ENCODE assay signal across 18 cellular contexts in the genomic region with DNA sequence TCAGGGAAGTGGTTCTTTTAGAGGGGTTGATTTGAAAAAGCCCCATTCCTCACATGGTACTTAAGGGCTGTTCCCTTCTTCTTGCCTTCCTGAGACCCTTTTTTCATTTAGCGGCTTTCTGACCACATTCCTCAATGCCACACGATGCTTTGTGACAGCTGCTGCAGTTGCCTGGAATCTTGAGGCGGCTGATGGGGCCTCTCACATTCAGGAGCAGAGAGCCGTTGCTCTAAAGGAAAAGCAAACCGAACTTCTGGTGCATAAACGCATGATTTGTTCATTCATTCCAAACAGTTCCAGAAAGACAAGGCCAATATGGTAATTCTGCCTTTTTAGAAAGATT.
DNase-seq lines count a peak whose midpoint lies in the region; ATAC-seq and TF ChIP-seq lines count a peak whose summit lies in the region.
"Had no signal": no experiment of that assay in that cellular context is flagged by ENCODE, and none has a peak within 500 bp of the region (broad histone marks: within the 10 kb centered on the region; RNA-seq: fewer than 3 reads in every experiment).

No MANE protein-coding gene starts in this region.

- H3K4me1 ChIP-seq in GM23338 (ENCODE audit: insufficient read depth) = no peaks in the 10 kb centered on the region
- H3K4me1 ChIP-seq in OCI-LY3 (ENCODE audit: low read length) = peaks cover 61% of the 10 kb centered on the region
- no peaks in the 10 kb centered on the region for H3K4me1 ChIP-seq in mesodermal cell (ENCODE audit: control insufficient read depth, insufficient read depth, low read length, poor library complexity, severe bottlenecking)
- H3K4me1 ChIP-seq: colonic mucosa had no signal

- H3K9ac ChIP-seq in OCI-LY3 (ENCODE audit: low read length) = peak overlapping the region; percentile 84

- WGBS in mesodermal cell (ENCODE audit: insufficient coverage in 2 of 2), 2 experiments = 54 to 62% methylated on average over 3 to 6 of the region's 6 CpGs

- H3K27me3 ChIP-seq in GM23338 (ENCODE audit: insufficient read depth) (no peaks in the 10 kb centered on the region), OCI-LY3 (ENCODE audit: low read depth, low read length) (no peaks in the 10 kb centered on the region)
- H3K27me3 ChIP-seq: ascending aorta, colonic mucosa, hepatocyte had no signal

- ATAC-seq in GM23338 = no peak
- no peak for ATAC-seq in stimulated activated memory B cell treated with anti-CD40 and anti-IgM and Interleukin-4, amounts not matched to agents 10 μg/mL and 1 μg/mL and 100 μg/mL, for 72 hours
- ATAC-seq in GM21723 (IDR thresholded peaks at IDR 0.05; ENCODE audit: unreplicated experiment) = no peak
- ATAC-seq: Right ventricle myocardium inferior had no signal

- H3K9me3 Mint-ChIP-seq in GM23338 = no peaks in the 10 kb centered on the region; the same call in 2 of the 3 replicates
- peaks cover 11% of the 10 kb centered on the region for H3K9me3 Mint-ChIP-seq in stimulated activated memory B cell treated with anti-CD40 and anti-IgM and Interleukin-4, amounts not matched to agents 10 μg/mL and 1 μg/mL and 100 μg/mL, for 72 hours

- H3K4me3 ChIP-seq in GM23338 (no peak overlapping the region), OCI-LY3 (ENCODE audit: low read length) (peak overlapping the region; percentile 38), mesodermal cell (ENCODE audit: extremely low read depth, insufficient read depth, low read length, poor library complexity, severe bottlenecking) (no peak overlapping the region)
- H3K4me3 ChIP-seq: ascending aorta, colonic mucosa, hepatocyte had no signal

- no peak overlapping the region for H3K27ac Mint-ChIP-seq in GM23338
- H3K27ac Mint-ChIP-seq in stimulated activated memory B cell treated with anti-CD40 and anti-IgM and Interleukin-4, amounts not matched to agents 10 μg/mL and 1 μg/mL and 100 μg/mL, for 72 hours = peak overlapping the region; percentile 52
- H3K27ac Mint-ChIP-seq: activated naive CD4-positive, alpha-beta T cell treated with anti-CD3 and anti-CD28 coated beads, Interleukin-2, amount 10 ng/mL, durations not matched to agents 7 days and 5 days had no signal

- H3K4me3 Mint-ChIP-seq in GM23338 = no peak overlapping the region
- peak overlapping the region; percentile 5 for H3K4me3 Mint-ChIP-seq in stimulated activated memory B cell treated with anti-CD40 and anti-IgM and Interleukin-4, amounts not matched to agents 10 μg/mL and 1 μg/mL and 100 μg/mL, for 72 hours
- H3K4me3 Mint-ChIP-seq: activated naive CD4-positive, alpha-beta T cell treated with anti-CD3 and anti-CD28 coated beads, Interleukin-2, amount 10 ng/mL, durations not matched to agents 7 days and 5 days had no signal

- peak overlapping the region; percentile 49 for H2AFZ ChIP-seq in GM23338
- no peak overlapping the region for H2AFZ ChIP-seq in OCI-LY3 (ENCODE audit: low read depth, low read length)
- H2AFZ ChIP-seq: hepatocyte had no signal

- H3K36me3 ChIP-seq in GM23338 (ENCODE audit: insufficient read depth) (no peaks in the 10 kb centered on the region), OCI-LY3 (replicated peaks; ENCODE audit: low read depth, low read length) (peaks cover 50% of the 10 kb centered on the region), mesodermal cell (ENCODE audit: control insufficient read depth, insufficient read depth, low read length) (no peaks in the 10 kb centered on the region)
- H3K36me3 ChIP-seq: ascending aorta, colonic mucosa had no signal

- peaks cover 2% of the 10 kb centered on the region for H3K27me3 Mint-ChIP-seq in GM23338 (ENCODE audit: insufficient read depth, low read depth, poor library complexity)
- no peaks in the 10 kb centered on the region for H3K27me3 Mint-ChIP-seq in stimulated activated memory B cell treated with anti-CD40 and anti-IgM and Interleukin-4, amounts not matched to agents 10 μg/mL and 1 μg/mL and 100 μg/mL, for 72 hours

- H3K27ac ChIP-seq in GM23338 (ENCODE audit: low read depth) (no peak overlapping the region), OCI-LY3 (ENCODE audit: low read length) (peak overlapping the region; percentile 89), mesodermal cell (ENCODE audit: low read depth, low read length, severe bottlenecking) (peak overlapping the region; percentile 3)
- H3K27ac ChIP-seq: ascending aorta, colonic mucosa, hepatocyte had no signal

- DNase-seq in GM23338 (ENCODE audit: low spot score) (peak; percentile 23), AG08395 (ENCODE audit: low spot score) (no peak), activated gamma-delta T cell treated with Interleukin-2 at 50 U/mL for 16 hours (no peak)
- DNase-seq: activated CD4-positive, alpha-beta T cell treated with anti-CD3 and anti-CD28 coated beads, Interleukin-2, amount 50 U/mL, for 4 hours; activated naive CD4-positive, alpha-beta T cell treated with anti-CD3 and anti-CD28 coated beads, Interleukin-2, amount 10 ng/mL, durations not matched to agents 7 days and 5 days; activated T-cell treated with anti-CD3 and anti-CD28 coated beads for 4 hours; colonic mucosa; COR-L47; mesenchymal stem cell; NCI-H146; nucleus accumbens had no signal

- H3K4me2 ChIP-seq in GM23338 (no peak overlapping the region), OCI-LY3 (ENCODE audit: low read length) (peak overlapping the region; percentile 73)
- H3K4me2 ChIP-seq: hepatocyte had no signal

- H3K9me3 ChIP-seq in OCI-LY3 (ENCODE audit: insufficient read depth, low read length) (peaks cover 16% of the 10 kb centered on the region), mesodermal cell (ENCODE audit: control insufficient read depth, low read length) (no peaks in the 10 kb centered on the region)
- H3K9me3 ChIP-seq: ascending aorta, colonic mucosa had no signal

- H3K4me1 Mint-ChIP-seq in GM23338 = peaks cover 6% of the 10 kb centered on the region; the same call in 2 of the 3 replicates
- peaks cover 30% of the 10 kb centered on the region for H3K4me1 Mint-ChIP-seq in stimulated activated memory B cell treated with anti-CD40 and anti-IgM and Interleukin-4, amounts not matched to agents 10 μg/mL and 1 μg/mL and 100 μg/mL, for 72 hours
- H3K4me1 Mint-ChIP-seq: activated naive CD4-positive, alpha-beta T cell treated with anti-CD3 and anti-CD28 coated beads, Interleukin-2, amount 10 ng/mL, durations not matched to agents 7 days and 5 days had no signal

- TF ChIP-seq CTCF in GM23338 (conservative IDR thresholded peaks at IDR 0.05; ENCODE audit: low read depth in 2 of 2) (no peak), OCI-LY3 (IDR thresholded peaks at IDR 0.05; ENCODE audit: low read depth, low read length) (no peak)

- H3K9me2 ChIP-seq in GM23338 (ENCODE audit: insufficient read depth) = 0 out of 2 replicates have a peak, but pooled peaks cover 3% of the 10 kb centered on the region

- H3K36me3 Mint-ChIP-seq in GM23338 (ENCODE audit: low read depth) = no peaks in the 10 kb centered on the region
- no peaks in the 10 kb centered on the region for H3K36me3 Mint-ChIP-seq in stimulated activated memory B cell treated with anti-CD40 and anti-IgM and Interleukin-4, amounts not matched to agents 10 μg/mL and 1 μg/mL and 100 μg/mL, for 72 hours
- H3K36me3 Mint-ChIP-seq: activated naive CD4-positive, alpha-beta T cell treated with anti-CD3 and anti-CD28 coated beads, Interleukin-2, amount 10 ng/mL, durations not matched to agents 7 days and 5 days had no signal

- H3K79me2 ChIP-seq in GM23338 (replicated peaks; ENCODE audit: insufficient read depth) (no peaks in the 10 kb centered on the region), OCI-LY3 (ENCODE audit: low read length) (no peaks in the 10 kb centered on the region)
- H3K79me2 ChIP-seq: hepatocyte had no signal

- no peaks in the 10 kb centered on the region for H4K20me1 ChIP-seq in GM23338 (replicated peaks; ENCODE audit: insufficient read depth)
- no peaks in the 10 kb centered on the region for H4K20me1 ChIP-seq in OCI-LY3 (ENCODE audit: insufficient read depth, low read length)

- H3F3A ChIP-seq in GM23338 (replicated peaks; ENCODE audit: low read depth) = no peaks in the 10 kb centered on the region

TF ChIP-seq in GM23338, 12 proteins besides CTCF, POLR2A, EP300 and RAD21 (continues in another document):
- TF ChIP-seq CREB1 (CRISPR knock-in tag; IDR thresholded peaks at IDR 0.05; ENCODE audit: low read depth) (no peak), POLR2AphosphoS5 (IDR thresholded peaks at IDR 0.05; ENCODE audit: low read depth) (no peak)
- TF ChIP-seq, protein P1, sequence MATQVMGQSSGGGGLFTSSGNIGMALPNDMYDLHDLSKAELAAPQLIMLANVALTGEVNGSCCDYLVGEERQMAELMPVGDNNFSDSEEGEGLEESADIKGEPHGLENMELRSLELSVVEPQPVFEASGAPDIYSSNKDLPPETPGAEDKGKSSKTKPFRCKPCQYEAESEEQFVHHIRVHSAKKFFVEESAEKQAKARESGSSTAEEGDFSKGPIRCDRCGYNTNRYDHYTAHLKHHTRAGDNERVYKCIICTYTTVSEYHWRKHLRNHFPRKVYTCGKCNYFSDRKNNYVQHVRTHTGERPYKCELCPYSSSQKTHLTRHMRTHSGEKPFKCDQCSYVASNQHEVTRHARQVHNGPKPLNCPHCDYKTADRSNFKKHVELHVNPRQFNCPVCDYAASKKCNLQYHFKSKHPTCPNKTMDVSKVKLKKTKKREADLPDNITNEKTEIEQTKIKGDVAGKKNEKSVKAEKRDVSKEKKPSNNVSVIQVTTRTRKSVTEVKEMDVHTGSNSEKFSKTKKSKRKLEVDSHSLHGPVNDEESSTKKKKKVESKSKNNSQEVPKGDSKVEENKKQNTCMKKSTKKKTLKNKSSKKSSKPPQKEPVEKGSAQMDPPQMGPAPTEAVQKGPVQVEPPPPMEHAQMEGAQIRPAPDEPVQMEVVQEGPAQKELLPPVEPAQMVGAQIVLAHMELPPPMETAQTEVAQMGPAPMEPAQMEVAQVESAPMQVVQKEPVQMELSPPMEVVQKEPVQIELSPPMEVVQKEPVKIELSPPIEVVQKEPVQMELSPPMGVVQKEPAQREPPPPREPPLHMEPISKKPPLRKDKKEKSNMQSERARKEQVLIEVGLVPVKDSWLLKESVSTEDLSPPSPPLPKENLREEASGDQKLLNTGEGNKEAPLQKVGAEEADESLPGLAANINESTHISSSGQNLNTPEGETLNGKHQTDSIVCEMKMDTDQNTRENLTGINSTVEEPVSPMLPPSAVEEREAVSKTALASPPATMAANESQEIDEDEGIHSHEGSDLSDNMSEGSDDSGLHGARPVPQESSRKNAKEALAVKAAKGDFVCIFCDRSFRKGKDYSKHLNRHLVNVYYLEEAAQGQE (IDR thresholded peaks at IDR 0.05; ENCODE audit: unreplicated experiment) = no peak
